Comparison of ENCODE assay signal across 10 cellular contexts in the genomic region with DNA sequence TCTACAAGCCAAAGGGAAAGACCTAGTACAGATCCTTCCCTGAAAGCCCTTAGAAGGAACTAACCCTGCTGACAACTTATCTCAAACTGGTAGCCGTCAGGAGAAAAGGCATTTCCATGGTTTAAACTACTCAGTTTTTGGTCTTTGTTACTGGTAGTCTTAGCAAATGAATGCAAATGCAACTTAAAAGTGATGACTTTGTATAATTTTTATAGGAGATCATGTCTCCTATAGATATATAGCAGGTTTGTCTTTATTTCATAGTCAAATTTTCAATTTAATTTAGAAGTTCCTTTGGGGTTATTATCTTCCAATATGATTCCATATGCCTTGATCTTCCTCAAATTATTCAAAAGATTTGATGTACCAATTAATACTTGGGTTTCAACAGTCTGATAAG.
"Had no signal": no experiment of that assay in that cellular context is flagged by ENCODE, and none has a peak within 500 bp of the region (broad histone marks: within the 10 kb centered on the region; RNA-seq: fewer than 3 reads in every experiment).

No MANE protein-coding gene starts in this region.

- H3K9ac ChIP-seq: GM23248 had no signal

- H3K9me3 ChIP-seq: HAP-1 had no signal

- H3K27ac ChIP-seq: GM23248 had no signal

- H3K4me2 ChIP-seq: GM23338 had no signal

- H3K4me3 ChIP-seq: GM23248, GM23338, HAP-1 had no signal

- DNase-seq: GM23248, GOT3, H7, H9, HCEC 1CT, HFFc6 had no signal

- ATAC-seq: GM23338, HCT116 had no signal

- H3K36me3 ChIP-seq: HAP-1 had no signal

- FAIRE-seq: H54 had no signal

- H2AFZ ChIP-seq: GM23248, GM23338 had no signal
